1 cellular context compared by ENCODE assay signal in the genomic region with DNA sequence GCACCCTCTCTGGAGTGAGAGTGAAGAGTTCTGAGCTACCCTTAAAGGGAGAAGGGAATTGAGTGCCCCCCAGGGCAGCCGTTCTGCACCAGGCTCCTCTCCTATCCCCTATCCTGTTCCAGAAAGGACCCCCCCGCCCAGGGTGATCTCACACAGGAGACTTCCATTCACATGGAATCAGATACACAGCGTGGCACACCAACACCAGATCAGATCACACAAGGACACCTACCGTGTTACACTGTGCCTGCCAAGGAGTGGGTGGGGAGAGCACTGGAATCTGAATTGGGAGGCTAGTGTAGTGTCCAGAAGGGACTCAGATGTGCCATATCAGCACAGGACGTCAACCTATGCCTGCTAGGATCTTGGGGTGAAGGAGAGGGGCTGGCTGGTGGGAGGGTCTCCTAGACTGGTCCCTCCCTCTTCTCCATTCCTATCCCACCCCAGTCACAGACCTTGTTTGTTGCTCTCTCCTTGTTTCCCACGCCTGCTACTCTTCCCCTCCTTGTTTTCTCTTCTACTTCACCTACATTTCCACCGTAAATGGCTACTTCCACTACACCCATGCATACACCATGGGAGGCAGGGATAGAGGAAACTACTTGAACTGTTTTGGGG.
TF ChIP-seq lines count a peak whose summit lies in the region.

No MANE protein-coding gene starts in this region.

TF ChIP-seq in H1, 55 proteins besides CTCF, POLR2A, EP300 and RAD21:
- no peak for TF ChIP-seq CTBP2 (IDR thresholded peaks at IDR 0.05; ENCODE audit: borderline replicate concordance, insufficient read depth, insufficient read length, low read length)
- TF ChIP-seq POLR2AphosphoS5 (IDR thresholded peaks at IDR 0.05; ENCODE audit: low read depth, low read length): peak; percentile 47; the same call in 1 of the 2 replicates
- no peak for TF ChIP-seq CBX8 (IDR thresholded peaks at IDR 0.05; ENCODE audit: borderline replicate concordance, low read depth, low read length)
- no peak for TF ChIP-seq EGR1 (IDR thresholded peaks at IDR 0.05; ENCODE audit: borderline replicate concordance, low read depth, low read length)
